In the genomic region with DNA sequence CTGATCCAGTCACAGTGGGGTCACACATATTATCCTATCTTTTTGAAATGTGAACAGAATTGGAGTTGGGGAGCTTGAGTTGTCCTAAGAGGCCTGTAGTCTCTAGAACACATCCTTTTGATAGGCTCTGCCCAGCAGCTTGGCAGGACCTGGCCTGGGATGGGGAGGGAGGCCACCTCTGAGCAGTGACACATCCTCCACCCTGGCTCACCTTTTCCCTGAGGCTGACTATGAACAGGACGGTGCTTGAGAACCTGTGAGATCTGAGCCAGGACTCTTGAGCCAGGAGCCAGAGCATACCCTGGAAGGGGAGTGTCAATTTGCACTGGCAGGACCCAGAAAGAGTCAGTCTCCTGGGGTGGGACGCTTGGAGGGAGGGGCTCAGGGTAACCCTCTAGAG, we compare ENCODE assay signal across 19 cellular contexts. TPM values are rescaled to one million over a fixed set of nuclear protein-coding genes. Genes with fewer than 3 reads are reported as not detected.
"Had no signal": no experiment of that assay in that cellular context is flagged by ENCODE, and none has a peak within 500 bp of the region (broad histone marks: within the 10 kb centered on the region; RNA-seq: fewer than 3 reads in every experiment).

No MANE protein-coding gene starts in this region.

- H3K4me1 ChIP-seq: suprapubic skin, tibial artery, upper lobe of left lung, vagina had no signal

- H3K27me3 ChIP-seq: upper lobe of left lung, vagina had no signal

- H3K36me3 Mint-ChIP-seq: naive B cell had no signal

- H3K4me1 Mint-ChIP-seq: naive B cell had no signal

- H3K27ac ChIP-seq: hepatocyte, neutrophil, suprapubic skin, tibial artery, upper lobe of left lung, vagina had no signal

- H3K9me3 Mint-ChIP-seq: dendritic cell treated with granulocyte-macrophage colony-stimulating factor and Interleukin-4, amounts not matched to agents 40 ng/mL and 50 ng/mL, for 4 days had no signal

- H3K4me3 Mint-ChIP-seq: dendritic cell treated with granulocyte-macrophage colony-stimulating factor and Interleukin-4, amounts not matched to agents 40 ng/mL and 50 ng/mL, for 4 days; naive B cell had no signal

- H3K79me2 ChIP-seq: hepatocyte had no signal

- H3K4me2 ChIP-seq: hepatocyte had no signal

- H2AFZ ChIP-seq: hepatocyte had no signal

- H3K27ac Mint-ChIP-seq: dendritic cell treated with granulocyte-macrophage colony-stimulating factor and Interleukin-4, amounts not matched to agents 40 ng/mL and 50 ng/mL, for 4 days had no signal

- ATAC-seq: left colon; left ventricle myocardium superior; stimulated activated naive CD8-positive, alpha-beta T cell treated with anti-CD3 and anti-CD28 coated beads, Interleukin-15, Interleukin-2, amounts not matched to agents 100 U/mL and 50 U/mL, for 24 hours had no signal

- H3K9me3 ChIP-seq: neutrophil, suprapubic skin, tibial artery, upper lobe of left lung, vagina had no signal

- H3K4me3 ChIP-seq: hepatocyte, lung, suprapubic skin, tibial artery, upper lobe of left lung, vagina had no signal

- H3K36me3 ChIP-seq: neutrophil, suprapubic skin, tibial artery, upper lobe of left lung, vagina had no signal

- DNase-seq: foreskin melanocyte; left colon; left ventricle myocardium superior; mesenchymal stem cell; naive B cell; small intestine; stimulated activated CD4-positive, alpha-beta T cell treated with anti-CD3 and anti-CD28 coated beads, Interleukin-2, amount 100 ng/mL, for 48 hours; stimulated activated naive CD8-positive, alpha-beta T cell treated with anti-CD3 and anti-CD28 coated beads, Interleukin-15, Interleukin-2, amounts not matched to agents 100 U/mL and 50 U/mL, for 24 hours had no signal

RNA-seq across cellular contexts. Expression of gene VAX2, which starts 17.6 kb away (rescaled TPM):
- total RNA-seq: endothelial cell of umbilical vein, kidney epithelial cell, left colon, left ventricle myocardium superior, vagina had no signal

RNA-seq across cellular contexts. Expression of gene ATP6V1B1, which starts 17.7 kb away (rescaled TPM):
- total RNA-seq: kidney epithelial cell, left colon, left ventricle myocardium superior, pulmonary artery endothelial cell, vagina had no signal
- polyA plus RNA-seq: endothelial cell of umbilical vein had no signal
